In the genomic region with DNA sequence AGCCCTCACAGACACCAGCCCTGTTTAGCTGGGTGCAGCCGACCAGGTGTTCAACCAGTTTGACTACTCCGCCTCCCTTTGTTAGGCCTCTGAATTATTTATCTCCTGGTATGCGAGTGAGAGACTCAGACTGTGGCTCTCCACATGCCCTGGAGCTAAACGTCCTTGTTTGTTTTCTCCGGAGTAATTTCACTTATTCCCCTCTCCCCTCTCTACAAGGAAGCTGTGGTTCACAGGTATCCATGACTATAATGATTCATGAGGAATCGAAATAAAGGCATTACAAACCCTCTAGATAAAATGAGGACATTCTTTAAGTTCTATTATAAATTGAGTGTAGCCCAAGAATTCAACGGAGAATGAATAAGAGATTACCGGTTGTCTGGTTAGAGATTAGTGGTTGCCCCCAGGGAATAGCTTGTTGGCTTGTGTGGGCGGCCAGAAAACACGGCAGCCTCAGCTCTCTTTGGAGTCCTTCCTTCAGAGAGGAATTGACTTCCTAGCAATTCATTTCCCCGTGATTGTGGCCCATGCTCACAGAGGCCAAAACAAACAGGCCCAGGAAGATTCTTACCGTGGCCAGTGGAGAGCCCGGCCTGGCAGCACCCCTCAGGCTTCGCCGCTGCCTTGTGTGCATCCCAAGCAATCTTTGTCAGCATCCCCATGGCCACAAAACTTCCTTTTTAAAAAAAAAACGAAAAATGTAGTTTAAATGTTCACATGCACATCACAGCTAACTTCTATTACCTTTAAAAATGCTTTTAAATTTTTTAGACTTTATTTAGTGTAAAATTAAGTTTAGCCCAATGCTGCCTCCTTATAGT, we compare ENCODE assay signal across 8 cellular contexts.
DNase-seq lines count a peak whose midpoint lies in the region; ATAC-seq, FAIRE-seq and TF ChIP-seq lines count a peak whose summit lies in the region.

No MANE protein-coding gene starts in this region.

- no peak for ATAC-seq in GM21367 (IDR thresholded peaks at IDR 0.05; ENCODE audit: unreplicated experiment)
- no peak for ATAC-seq in GM21447 (IDR thresholded peaks at IDR 0.05; ENCODE audit: unreplicated experiment)

- H3K36me3 ChIP-seq in esophagus muscularis mucosa: no peaks in the 10 kb centered on the region

- no peak overlapping the region for H3K27ac ChIP-seq in esophagus muscularis mucosa (replicated peaks in 1 of 4)

- no peak for TF ChIP-seq EP300 in esophagus muscularis mucosa (IDR thresholded peaks at IDR 0.05)

- DNase-seq in H54 (ENCODE audit: insufficient read length, low spot score) (peak; percentile 26), NCI-H82 (lab: John Stamatoyannopoulos, UW) (peak; percentile 92), foreskin melanocyte (peak; percentile 71), retinal pigment epithelial cell (ENCODE audit: low read depth) (peak; percentile 85), esophagus muscularis mucosa (ENCODE audit: extremely low spot score) (no peak)
- no peak for DNase-seq in effector CD4-positive, alpha-beta T cell

- no peak for FAIRE-seq in H54 (lab: Jason Lieb, UNC)

- no peak for TF ChIP-seq POLR2A in H54 (IDR thresholded peaks at IDR 0.05; ENCODE audit: low read depth, low read length)
- TF ChIP-seq POLR2A in esophagus muscularis mucosa (IDR thresholded peaks at IDR 0.05; ENCODE audit: low read depth): no peak

- WGBS in esophagus muscularis mucosa: 73% methylated on average over 15 of the region's 16 CpGs

- H3K27me3 ChIP-seq in esophagus muscularis mucosa: no peaks in the 10 kb centered on the region

- no peak overlapping the region for H3K4me3 ChIP-seq in retinal pigment epithelial cell (ENCODE audit: low read length)
- H3K4me3 ChIP-seq in esophagus muscularis mucosa: no peak overlapping the region

- TF ChIP-seq CTCF in retinal pigment epithelial cell (conservative IDR thresholded peaks at IDR 0.05; ENCODE audit: low read depth, low read length): no peak
- no peak for TF ChIP-seq CTCF in esophagus muscularis mucosa (IDR thresholded peaks at IDR 0.05)

- intact Hi-C loops in esophagus muscularis mucosa (cut with DNase I): no loop called here

- H3K4me1 ChIP-seq in esophagus muscularis mucosa: no peaks in the 10 kb centered on the region

- no peaks in the 10 kb centered on the region for H3K9me3 ChIP-seq in esophagus muscularis mucosa

Comparison
In these comparisons a context has a peak if more than half of its experiments do, and no peak if none do; other contexts are left out.
1. DNase-seq: peak in H54 (single experiment), NCI-H82 (single experiment), foreskin melanocyte (single experiment) and retinal pigment epithelial cell (single experiment); none in effector CD4-positive, alpha-beta T cell (single experiment) and esophagus muscularis mucosa (single experiment).